Comparison of ENCODE assay signal across 11 cellular contexts in genomic region chr11:32713496-32713895, GRCh38.
DNase-seq lines count a peak whose midpoint lies in the region; ATAC-seq and TF ChIP-seq lines count a peak whose summit lies in the region.
"Had no signal": no experiment of that assay in that cellular context is flagged by ENCODE, and none has a peak within 500 bp of the region (broad histone marks: within the 10 kb centered on the region; RNA-seq: fewer than 3 reads in every experiment).

No MANE protein-coding gene starts in this region.

- H3K4me1 ChIP-seq in RWPE2 (ENCODE audit: insufficient read depth, poor library complexity, severe bottlenecking) (no peaks in the 10 kb centered on the region), HAP-1 (no peaks in the 10 kb centered on the region)

- ATAC-seq in RWPE2 (ENCODE audit: low read depth), result no peak
- ATAC-seq: T-cell had no signal

- no peaks in the 10 kb centered on the region for H3K9me3 ChIP-seq in RWPE2 (ENCODE audit: severe bottlenecking)
- no peaks in the 10 kb centered on the region for H3K9me3 ChIP-seq in HAP-1

- no peak overlapping the region for H3K27ac ChIP-seq in RWPE2 (ENCODE audit: poor library complexity, severe bottlenecking)

- H3K27me3 ChIP-seq in RWPE2 (ENCODE audit: insufficient read depth, poor library complexity, severe bottlenecking) (no peaks in the 10 kb centered on the region), kidney epithelial cell (ENCODE audit: control insufficient read depth, insufficient read depth, low read length) (no peaks in the 10 kb centered on the region), HAP-1 (ENCODE audit: low read depth) (no peaks in the 10 kb centered on the region)

- DNase-seq in AG09309 (ENCODE audit: low read depth) (no peak), RWPE2 (ENCODE audit: low spot score) (no peak), kidney epithelial cell (ENCODE audit: low read depth) (no peak), NCI-H1092 treated with DMSO at 0.1 percent for 48 hours (lab: John Stamatoyannopoulos, UW) (no peak), HAP-1 (ENCODE audit: low spot score in 2 of 2) (no peak), kidney glomerular epithelial cell (lab: John Stamatoyannopoulos, UW) (no peak)
- no peak for DNase-seq in stimulated activated CD4-positive, alpha-beta T cell treated with anti-CD3 and anti-CD28 coated beads, Interleukin-2, amount 100 ng/mL, for 48 hours
- DNase-seq: activated gamma-delta T cell treated with Interleukin-2 at 50 U/mL for 16 hours, MV-4-11, T-cell had no signal

- H3K4me3 ChIP-seq in AG09309 (ENCODE audit: control insufficient read depth, low read depth, low read length), result no peak overlapping the region
- no peak overlapping the region for H3K4me3 ChIP-seq in GM12875 (ENCODE audit: low read depth, low read length)
- no peak overlapping the region for H3K4me3 ChIP-seq in RWPE2 (ENCODE audit: severe bottlenecking)
- H3K4me3 ChIP-seq in kidney epithelial cell (ENCODE audit: low read depth, low read length), result no peak overlapping the region
- no peak overlapping the region for H3K4me3 ChIP-seq in HAP-1

- in situ Hi-C loops in HAP-1 (cut with MboI; ENCODE audit: low sequenced_read_pairs), result no loop called here

- H3K36me3 ChIP-seq in RWPE2 (ENCODE audit: low read depth), result no peaks in the 10 kb centered on the region
- no peaks in the 10 kb centered on the region for H3K36me3 ChIP-seq in kidney epithelial cell (ENCODE audit: control insufficient read depth, insufficient read depth, low read length)
- no peaks in the 10 kb centered on the region for H3K36me3 ChIP-seq in HAP-1 (replicated peaks)

- TF ChIP-seq CTCF in AG09309 (IDR thresholded peaks at IDR 0.05; ENCODE audit: control insufficient read depth, insufficient read depth, low read depth, low read length, missing control alignments) (peak; percentile 26), GM12875 (IDR thresholded peaks at IDR 0.05; ENCODE audit: borderline replicate concordance, insufficient read depth, low read depth, low read length) (peak; percentile 10; the same call in 1 of the 2 replicates), RWPE2 (IDR thresholded peaks at IDR 0.05; ENCODE audit: poor library complexity, severe bottlenecking) (peak; percentile 69), kidney epithelial cell (IDR thresholded peaks at IDR 0.05; ENCODE audit: insufficient read depth, low read length, poor library complexity, severe bottlenecking) (peak; percentile 49)

Comparison
In these comparisons a context has a peak if more than half of its experiments do, and no peak if none do; other contexts are left out.
1. CTCF ChIP-seq: peak in every context shown above with its lines; median percentile 69 in RWPE2; 49 in kidney epithelial cell; 26 in AG09309; 10 in GM12875.